28 cellular contexts compared by ENCODE assay signal in genomic region chr2:228410051-228410450, GRCh38.
"Had no signal": no experiment of that assay in that cellular context is flagged by ENCODE, and none has a peak within 500 bp of the region (broad histone marks: within the 10 kb centered on the region; RNA-seq: fewer than 3 reads in every experiment).

No MANE protein-coding gene starts in this region.

- H3K4me3 ChIP-seq: stomach, suprapubic skin, testis, thoracic aorta, thyroid gland, tibial artery, tibial nerve, transverse colon, upper lobe of left lung, upper lobe of right lung, uterus, vagina had no signal

- H3K4me3 Mint-ChIP-seq: stimulated activated effector memory CD8-positive, alpha-beta T cell treated with anti-CD3 and anti-CD28 coated beads, Interleukin-12 subunit alpha, Interleukin-12 subunit beta, amount 100 ng/mL, for 72 hours; stimulated activated memory B cell treated with anti-CD40 and anti-IgM and Interleukin-4, amounts not matched to agents 10 μg/mL and 1 μg/mL and 100 μg/mL, for 72 hours; stimulated activated naive B cell treated with anti-CD40 and anti-IgM and Interleukin-4, amounts not matched to agents 10 μg/mL and 1 μg/mL and 100 μg/mL, for 72 hours; stimulated activated naive CD8-positive, alpha-beta T cell treated with anti-CD3 and anti-CD28 coated beads, Interleukin-15, amount 100 ng/mL, for 72 hours; stimulated activated naive CD8-positive, alpha-beta T cell treated with anti-CD3 and anti-CD28 coated beads, Interleukin-15, Interleukin-2, amounts not matched to agents 100 ng/mL and 50 ng/mL, for 24 hours; type B pancreatic cell had no signal

- H3K27me3 ChIP-seq: stomach, suprapubic skin, testis, thyroid gland, tibial artery, tibial nerve, transverse colon, upper lobe of left lung, upper lobe of right lung, uterus, vagina had no signal

- H3K4me1 Mint-ChIP-seq: stimulated activated effector memory CD8-positive, alpha-beta T cell treated with anti-CD3 and anti-CD28 coated beads, Interleukin-12 subunit alpha, Interleukin-12 subunit beta, amount 100 ng/mL, for 72 hours; stimulated activated memory B cell treated with anti-CD40 and anti-IgM and Interleukin-4, amounts not matched to agents 10 μg/mL and 1 μg/mL and 100 μg/mL, for 72 hours; stimulated activated naive B cell treated with anti-CD40 and anti-IgM and Interleukin-4, amounts not matched to agents 10 μg/mL and 1 μg/mL and 100 μg/mL, for 72 hours; stimulated activated naive CD8-positive, alpha-beta T cell treated with anti-CD3 and anti-CD28 coated beads, Interleukin-15, amount 100 ng/mL, for 72 hours had no signal

- H3K4me1 ChIP-seq: stomach, suprapubic skin, testis, thyroid gland, tibial artery, tibial nerve, transverse colon, upper lobe of left lung, upper lobe of right lung, uterus, vagina had no signal

- ATAC-seq: stimulated activated effector memory CD8-positive, alpha-beta T cell treated with anti-CD3 and anti-CD28 coated beads, Interleukin-12 subunit alpha, Interleukin-12 subunit beta, amount 100 ng/mL, for 72 hours; stimulated activated memory B cell treated with anti-CD40 and anti-IgM and Interleukin-4, amounts not matched to agents 10 μg/mL and 1 μg/mL and 100 μg/mL, for 72 hours; stimulated activated naive B cell treated with anti-CD40 and anti-IgM and Interleukin-4, amounts not matched to agents 10 μg/mL and 1 μg/mL and 100 μg/mL, for 72 hours; stimulated activated naive CD8-positive, alpha-beta T cell treated with anti-CD3 and anti-CD28 coated beads, Interleukin-15, amount 100 ng/mL, for 72 hours; stimulated activated naive CD8-positive, alpha-beta T cell treated with anti-CD3 and anti-CD28 coated beads, Interleukin-15, Interleukin-2, amounts not matched to agents 100 U/mL and 50 U/mL, for 24 hours; upper lobe of right lung had no signal

- H3K27me3 Mint-ChIP-seq: stimulated activated memory B cell treated with anti-CD40 and anti-IgM and Interleukin-4, amounts not matched to agents 10 μg/mL and 1 μg/mL and 100 μg/mL, for 72 hours; stimulated activated naive B cell treated with anti-CD40 and anti-IgM and Interleukin-4, amounts not matched to agents 10 μg/mL and 1 μg/mL and 100 μg/mL, for 72 hours; stimulated activated naive CD8-positive, alpha-beta T cell treated with anti-CD3 and anti-CD28 coated beads, Interleukin-15, amount 100 ng/mL, for 72 hours; stimulated activated naive CD8-positive, alpha-beta T cell treated with anti-CD3 and anti-CD28 coated beads, Interleukin-15, Interleukin-2, amounts not matched to agents 100 ng/mL and 50 ng/mL, for 24 hours; type B pancreatic cell had no signal

- H3K36me3 Mint-ChIP-seq: stimulated activated effector memory CD8-positive, alpha-beta T cell treated with anti-CD3 and anti-CD28 coated beads, Interleukin-12 subunit alpha, Interleukin-12 subunit beta, amount 100 ng/mL, for 72 hours; stimulated activated memory B cell treated with anti-CD40 and anti-IgM and Interleukin-4, amounts not matched to agents 10 μg/mL and 1 μg/mL and 100 μg/mL, for 72 hours; stimulated activated naive B cell treated with anti-CD40 and anti-IgM and Interleukin-4, amounts not matched to agents 10 μg/mL and 1 μg/mL and 100 μg/mL, for 72 hours; type B pancreatic cell had no signal

- DNase-seq: stimulated activated CD4-positive, alpha-beta T cell treated with anti-CD3 and anti-CD28 coated beads, Interleukin-2, amount 100 ng/mL, for 48 hours; stimulated activated CD4-positive, alpha-beta T cell treated with anti-CD3 and anti-CD28 coated beads, Interleukin-4, amount 100 ng/mL, for 1 hour; stimulated activated CD4-positive, alpha-beta T cell treated with anti-CD3 and anti-CD28 coated beads, Interleukin-4, amount 100 ng/mL, for 24 hours; stimulated activated CD4-positive, alpha-beta T cell treated with anti-CD3 and anti-CD28 coated beads, Interleukin-4, amount 100 ng/mL, for 4 hours; stimulated activated CD8-positive, alpha-beta memory T cell treated with anti-CD3 and anti-CD28 coated beads, Interleukin-4, amount 100 ng/mL, for 48 hours; stimulated activated naive B cell treated with anti-CD40 and anti-IgM and Interleukin-4, amounts not matched to agents 10 μg/mL and 1 μg/mL and 100 μg/mL, for 72 hours; stimulated activated naive CD4-positive, alpha-beta T cell; stimulated activated naive CD4-positive, alpha-beta T cell treated with Interleukin-2 at 50 U/mL for 16 hours; stimulated activated naive CD8-positive, alpha-beta T cell treated with anti-CD3 and anti-CD28 coated beads, Interleukin-15, amount 100 ng/mL, for 72 hours; stimulated activated naive CD8-positive, alpha-beta T cell treated with anti-CD3 and anti-CD28 coated beads, Interleukin-15, Interleukin-2, amounts not matched to agents 100 U/mL and 50 U/mL, for 24 hours; stomach; substantia nigra; testis; thyroid gland; tibial artery; transverse colon; trophoblast cell; upper lobe of left lung; upper lobe of right lung; uterus had no signal

- H3K27ac Mint-ChIP-seq: stimulated activated effector memory CD8-positive, alpha-beta T cell treated with anti-CD3 and anti-CD28 coated beads, Interleukin-12 subunit alpha, Interleukin-12 subunit beta, amount 100 ng/mL, for 72 hours; stimulated activated memory B cell treated with anti-CD40 and anti-IgM and Interleukin-4, amounts not matched to agents 10 μg/mL and 1 μg/mL and 100 μg/mL, for 72 hours; stimulated activated naive B cell treated with anti-CD40 and anti-IgM and Interleukin-4, amounts not matched to agents 10 μg/mL and 1 μg/mL and 100 μg/mL, for 72 hours; stimulated activated naive CD8-positive, alpha-beta T cell treated with anti-CD3 and anti-CD28 coated beads, Interleukin-15, amount 100 ng/mL, for 72 hours; stimulated activated naive CD8-positive, alpha-beta T cell treated with anti-CD3 and anti-CD28 coated beads, Interleukin-15, Interleukin-2, amounts not matched to agents 100 ng/mL and 50 ng/mL, for 24 hours; type B pancreatic cell had no signal

- H3K36me3 ChIP-seq: stomach, suprapubic skin, thoracic aorta, thyroid gland, tibial artery, tibial nerve, transverse colon, upper lobe of left lung, upper lobe of right lung, uterus, vagina had no signal

- H3K9me3 Mint-ChIP-seq: stimulated activated naive B cell treated with anti-CD40 and anti-IgM and Interleukin-4, amounts not matched to agents 10 μg/mL and 1 μg/mL and 100 μg/mL, for 72 hours; type B pancreatic cell had no signal

- H3K9me3 ChIP-seq: stomach, suprapubic skin, testis, thoracic aorta, thyroid gland, tibial artery, tibial nerve, transverse colon, upper lobe of left lung, upper lobe of right lung, uterus, vagina had no signal

- H3K27ac ChIP-seq: stomach, suprapubic skin, testis, thoracic aorta, thyroid gland, tibial artery, tibial nerve, transverse colon, upper lobe of left lung, upper lobe of right lung, uterus, vagina had no signal
